Comparison of ENCODE assay signal across 22 cellular contexts in genomic region chr7:47709051-47709450, GRCh38.
"Had no signal": no experiment of that assay in that cellular context is flagged by ENCODE, and none has a peak within 500 bp of the region (broad histone marks: within the 10 kb centered on the region; RNA-seq: fewer than 3 reads in every experiment).

No MANE protein-coding gene starts in this region.

- ATAC-seq: activated CD8-positive, alpha-beta T cell treated with anti-CD3 and anti-CD28 coated beads, Interleukin-2, amount 10 ng/mL, durations not matched to agents 7 days and 5 days; activated naive CD8-positive, alpha-beta T cell treated with anti-CD3 and anti-CD28 coated beads, Interleukin-2, amount 50 U/mL, for 24 hours; activated T-cell treated with anti-CD3 and anti-CD28 coated beads, Interleukin-2, amount 50 U/mL, for 4 hours; esophagus mucosa; heart right ventricle had no signal

- H3K4me1 Mint-ChIP-seq: activated CD4-positive, alpha-beta T cell treated with anti-CD3 and anti-CD28 coated beads, Interleukin-2, amount 10 ng/mL, durations not matched to agents 7 days and 5 days; activated naive CD4-positive, alpha-beta T cell treated with anti-CD3 and anti-CD28 coated beads, Interleukin-2, amount 10 ng/mL, durations not matched to agents 7 days and 5 days; activated naive CD8-positive, alpha-beta T cell treated with anti-CD3 and anti-CD28 coated beads, Interleukin-2, amount 50 U/mL, for 24 hours; central memory CD8-positive, alpha-beta T cell; immature natural killer cell; naive thymus-derived CD4-positive, alpha-beta T cell had no signal

- H3K27me3 ChIP-seq: brain microvascular endothelial cell, gastroesophageal sphincter, heart right ventricle, thyroid gland had no signal

- H3K4me3 ChIP-seq: gastroesophageal sphincter, heart right ventricle, thyroid gland had no signal

- H3K9me3 Mint-ChIP-seq: activated CD4-positive, alpha-beta T cell treated with anti-CD3 and anti-CD28 coated beads, Interleukin-2, amount 10 ng/mL, durations not matched to agents 7 days and 5 days; activated naive CD4-positive, alpha-beta T cell treated with anti-CD3 and anti-CD28 coated beads, Interleukin-2, amount 10 ng/mL, durations not matched to agents 7 days and 5 days; activated naive CD8-positive, alpha-beta T cell treated with anti-CD3 and anti-CD28 coated beads, Interleukin-2, amount 50 U/mL, for 24 hours; activated T-cell treated with anti-CD3 and anti-CD28 coated beads, Interleukin-2, amount 50 U/mL, for 4 hours; central memory CD8-positive, alpha-beta T cell; immature natural killer cell; memory B cell; naive thymus-derived CD4-positive, alpha-beta T cell; T-helper 1 cell treated with Interleukin-12 subunit alpha and Interleukin-12 subunit beta and Interleukin-4 antibody, amounts not matched to agents 30 μg/mL and 1 μg/mL, for 36 hours had no signal

- H3K36me3 Mint-ChIP-seq: activated naive CD4-positive, alpha-beta T cell treated with anti-CD3 and anti-CD28 coated beads, Interleukin-2, amount 10 ng/mL, durations not matched to agents 7 days and 5 days; immature natural killer cell; memory B cell; naive thymus-derived CD4-positive, alpha-beta T cell had no signal

- H3K4me3 Mint-ChIP-seq: activated CD4-positive, alpha-beta T cell treated with anti-CD3 and anti-CD28 coated beads, Interleukin-2, amount 10 ng/mL, durations not matched to agents 7 days and 5 days; activated CD8-positive, alpha-beta T cell treated with anti-CD3 and anti-CD28 coated beads, Interleukin-2, amount 10 ng/mL, durations not matched to agents 7 days and 5 days; activated naive CD4-positive, alpha-beta T cell treated with anti-CD3 and anti-CD28 coated beads, Interleukin-2, amount 10 ng/mL, durations not matched to agents 7 days and 5 days; activated naive CD8-positive, alpha-beta T cell treated with anti-CD3 and anti-CD28 coated beads, Interleukin-2, amount 50 U/mL, for 24 hours; activated T-cell treated with anti-CD3 and anti-CD28 coated beads, Interleukin-2, amount 50 U/mL, for 4 hours; central memory CD8-positive, alpha-beta T cell; immature natural killer cell; memory B cell; naive thymus-derived CD4-positive, alpha-beta T cell; T-helper 1 cell treated with Interleukin-12 subunit alpha and Interleukin-12 subunit beta and Interleukin-4 antibody, amounts not matched to agents 30 μg/mL and 1 μg/mL, for 36 hours had no signal

- H3K36me3 ChIP-seq: brain microvascular endothelial cell, gastroesophageal sphincter, heart right ventricle, thyroid gland had no signal

- H3K27me3 Mint-ChIP-seq: activated CD4-positive, alpha-beta T cell treated with anti-CD3 and anti-CD28 coated beads, Interleukin-2, amount 10 ng/mL, durations not matched to agents 7 days and 5 days; activated naive CD4-positive, alpha-beta T cell treated with anti-CD3 and anti-CD28 coated beads, Interleukin-2, amount 10 ng/mL, durations not matched to agents 7 days and 5 days; activated naive CD8-positive, alpha-beta T cell treated with anti-CD3 and anti-CD28 coated beads, Interleukin-2, amount 50 U/mL, for 24 hours; central memory CD8-positive, alpha-beta T cell; memory B cell; naive thymus-derived CD4-positive, alpha-beta T cell had no signal

- H3K27ac Mint-ChIP-seq: activated CD4-positive, alpha-beta T cell treated with anti-CD3 and anti-CD28 coated beads, Interleukin-2, amount 10 ng/mL, durations not matched to agents 7 days and 5 days; activated CD8-positive, alpha-beta T cell treated with anti-CD3 and anti-CD28 coated beads, Interleukin-2, amount 10 ng/mL, durations not matched to agents 7 days and 5 days; activated naive CD4-positive, alpha-beta T cell treated with anti-CD3 and anti-CD28 coated beads, Interleukin-2, amount 10 ng/mL, durations not matched to agents 7 days and 5 days; activated naive CD8-positive, alpha-beta T cell treated with anti-CD3 and anti-CD28 coated beads, Interleukin-2, amount 50 U/mL, for 24 hours; immature natural killer cell; memory B cell; naive thymus-derived CD4-positive, alpha-beta T cell; T-helper 1 cell treated with Interleukin-12 subunit alpha and Interleukin-12 subunit beta and Interleukin-4 antibody, amounts not matched to agents 30 μg/mL and 1 μg/mL, for 36 hours had no signal

- DNase-seq: activated CD4-positive, alpha-beta T cell treated with anti-CD3 and anti-CD28 coated beads, Interleukin-2, amount 10 ng/mL, durations not matched to agents 7 days and 5 days; activated CD8-positive, alpha-beta T cell treated with anti-CD3 and anti-CD28 coated beads, Interleukin-2, amount 10 ng/mL, durations not matched to agents 7 days and 5 days; activated effector memory CD4-positive, alpha-beta T cell treated with Interleukin-2 at 50 U/mL for 16 hours; activated naive CD4-positive, alpha-beta T cell treated with anti-CD3 and anti-CD28 coated beads, Interleukin-2, amount 10 ng/mL, durations not matched to agents 7 days and 5 days; activated naive CD8-positive, alpha-beta T cell treated with anti-CD3 and anti-CD28 coated beads, Interleukin-2, amount 50 U/mL, for 24 hours; activated T-cell treated with anti-CD3 and anti-CD28 coated beads, Interleukin-2, amount 50 U/mL, for 4 hours; anterior cingulate cortex; brain microvascular endothelial cell; cortex of kidney; heart right ventricle; immature natural killer cell; kidney glomerular epithelial cell; naive thymus-derived CD4-positive, alpha-beta T cell; nucleus accumbens; stimulated activated CD4-positive, alpha-beta T cell treated with anti-CD3 and anti-CD28 coated beads, Interleukin-2, amount 100 ng/mL, for 24 hours; stimulated activated naive CD4-positive, alpha-beta T cell treated with Interleukin-2 at 50 U/mL for 16 hours had no signal

- H3K27ac ChIP-seq: brain microvascular endothelial cell, heart right ventricle, thyroid gland had no signal

- H3K9me3 ChIP-seq: gastroesophageal sphincter, heart right ventricle, thyroid gland had no signal
